In genomic region chr17:40718904-40719303, GRCh38 we compare ENCODE assay signal across 26 cellular contexts. TPM values are rescaled to one million over a fixed set of nuclear protein-coding genes. Genes with fewer than 3 reads are reported as not detected.
"Had no signal": no experiment of that assay in that cellular context is flagged by ENCODE, and none has a peak within 500 bp of the region (broad histone marks: within the 10 kb centered on the region; RNA-seq: fewer than 3 reads in every experiment).

No MANE protein-coding gene starts in this region.

- H3K4me1 ChIP-seq: psoas muscle, right atrium auricular region, thyroid gland had no signal

- H3K36me3 ChIP-seq: cardiac muscle cell, neutrophil, ovary, right atrium auricular region, thyroid gland had no signal

- H3K27me3 ChIP-seq: cardiac muscle cell, ovary, right atrium auricular region, thyroid gland had no signal

- DNase-seq: activated CD4-positive, alpha-beta memory T cell treated with anti-CD3 and anti-CD28 coated beads for 36 hours; activated CD4-positive, alpha-beta T cell treated with anti-CD3 and anti-CD28 coated beads for 4 hours; activated CD4-positive, CD25-positive, alpha-beta regulatory T cell; activated naive CD4-positive, alpha-beta T cell treated with Interleukin-2 at 50 U/mL for 16 hours; activated naive CD8-positive, alpha-beta T cell treated with anti-CD3 and anti-CD28 coated beads for 36 hours; activated T-cell treated with anti-CD3 and anti-CD28 coated beads, Interleukin-2, amount 50 U/mL, for 48 hours; amygdala; cortex of kidney; foreskin melanocyte; glutamatergic neuron; hippocampal formation; ovary; psoas muscle; stimulated activated CD4-positive, alpha-beta T cell treated with anti-CD3 and anti-CD28 coated beads, Interleukin-4, amount 100 ng/mL, for 4 hours; substantia nigra; T1000; thyroid gland had no signal

- H3K4me3 ChIP-seq: cardiac muscle cell, ovary, psoas muscle, right atrium auricular region, thyroid gland had no signal

- H3K27ac ChIP-seq: cardiac muscle cell, epithelial cell of prostate, neutrophil, ovary, psoas muscle, right atrium auricular region, thyroid gland had no signal

- H3K9me3 ChIP-seq: neutrophil, ovary, psoas muscle, right atrium auricular region, thyroid gland had no signal

- ATAC-seq: psoas muscle had no signal

RNA-seq across cellular contexts. Expression of gene KRT24, which starts 15.4 kb away (rescaled TPM):
- total RNA-seq: activated CD4-positive, alpha-beta memory T cell treated with anti-CD3 and anti-CD28 coated beads for 36 hours; activated naive CD8-positive, alpha-beta T cell treated with anti-CD3 and anti-CD28 coated beads for 36 hours; cardiac muscle cell; cerebellum; liver; mononuclear cell; myocyte; ovary; psoas muscle; right atrium auricular region; thyroid gland had no signal
- polyA plus RNA-seq: cardiac muscle cell, liver, ovary, psoas muscle had no signal

RNA-seq across cellular contexts. Expression of gene KRT25, which starts 36.2 kb away (rescaled TPM):
- total RNA-seq: activated CD4-positive, alpha-beta memory T cell treated with anti-CD3 and anti-CD28 coated beads for 36 hours; activated naive CD8-positive, alpha-beta T cell treated with anti-CD3 and anti-CD28 coated beads for 36 hours; cardiac muscle cell; cerebellum; liver; mononuclear cell; myocyte; ovary; psoas muscle; right atrium auricular region; thyroid gland; urinary bladder had no signal
- polyA plus RNA-seq: cardiac muscle cell, liver, ovary, urinary bladder had no signal

RNA-seq across cellular contexts. Expression of gene KRT26, which starts 53.1 kb away (rescaled TPM):
- total RNA-seq: activated CD4-positive, alpha-beta memory T cell treated with anti-CD3 and anti-CD28 coated beads for 36 hours; activated naive CD8-positive, alpha-beta T cell treated with anti-CD3 and anti-CD28 coated beads for 36 hours; cardiac muscle cell; cerebellum; liver; mononuclear cell; myocyte; ovary; psoas muscle; right atrium auricular region; thyroid gland; urinary bladder had no signal
- polyA plus RNA-seq: cardiac muscle cell, liver, ovary, psoas muscle, urinary bladder had no signal

RNA-seq across cellular contexts. Expression of gene KRT222, which starts 53.9 kb away (rescaled TPM):
- total RNA-seq: activated CD4-positive, alpha-beta memory T cell treated with anti-CD3 and anti-CD28 coated beads for 36 hours; cardiac muscle cell; mononuclear cell; myocyte had no signal
